12 cellular contexts compared by ENCODE assay signal in the genomic region with DNA sequence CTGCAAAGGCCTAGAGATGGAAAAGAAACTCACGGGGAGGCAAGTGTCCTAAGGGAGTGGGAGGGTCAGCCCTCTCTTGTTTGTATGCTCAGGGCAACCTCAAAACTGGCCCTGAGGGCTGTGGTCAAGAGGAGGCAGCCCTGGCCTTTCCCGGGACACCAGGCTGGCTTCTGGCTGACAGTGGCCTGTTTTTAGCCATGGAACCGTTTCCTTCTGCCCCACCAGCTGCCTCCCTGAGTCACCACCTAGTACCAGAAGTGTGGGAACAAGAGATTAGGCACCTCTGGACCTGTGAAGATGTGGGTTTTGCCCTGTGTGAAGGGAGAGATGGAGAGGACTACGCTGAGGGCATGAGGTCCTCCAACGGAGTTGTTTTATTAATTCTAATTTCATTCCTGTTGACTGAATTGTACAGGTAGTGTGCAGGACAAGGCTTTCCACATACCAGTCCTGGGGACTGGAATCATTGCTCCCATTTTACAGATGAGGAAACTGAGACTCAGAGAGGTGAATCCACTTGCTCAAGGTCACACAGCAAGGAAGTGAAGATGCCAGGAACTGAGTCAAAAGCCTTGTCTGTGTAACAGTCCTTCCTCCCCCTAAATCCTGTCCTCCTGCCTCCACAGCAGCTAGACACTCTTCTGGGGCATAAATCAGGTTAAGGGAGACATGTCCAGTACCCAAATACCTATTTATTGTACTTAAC. TPM values are rescaled to one million over a fixed set of nuclear protein-coding genes. Genes with fewer than 3 reads are reported as not detected.
"Had no signal": no experiment of that assay in that cellular context is flagged by ENCODE, and none has a peak within 500 bp of the region (broad histone marks: within the 10 kb centered on the region; RNA-seq: fewer than 3 reads in every experiment).

No MANE protein-coding gene starts in this region.

- H3K4me3 ChIP-seq: esophagus squamous epithelium, heart right ventricle, left lung had no signal

- FAIRE-seq: islet of Langerhans, small intestine had no signal

- H3K36me3 ChIP-seq: esophagus squamous epithelium, heart right ventricle, left lung had no signal

- DNase-seq: activated effector memory CD4-positive, alpha-beta T cell treated with anti-CD3 and anti-CD28 coated beads, Interleukin-2, amount 50 U/mL, for 16 hours; activated naive CD8-positive, alpha-beta T cell treated with anti-CD3 and anti-CD28 coated beads for 36 hours; activated T-cell treated with anti-CD3 and anti-CD28 coated beads, Interleukin-2, amount 50 U/mL, for 24 hours; anterior cingulate cortex; esophagus squamous epithelium; foreskin melanocyte; heart right ventricle; left lung; small intestine had no signal

- H3K9me3 ChIP-seq: esophagus squamous epithelium, heart right ventricle, left lung had no signal

- H3K27ac ChIP-seq: left lung had no signal

- ATAC-seq: heart right ventricle; left lung; stimulated activated effector memory CD8-positive, alpha-beta T cell treated with anti-CD3 and anti-CD28 coated beads, Interleukin-12 subunit alpha, Interleukin-12 subunit beta, amount 100 ng/mL, for 72 hours had no signal

RNA-seq across cellular contexts. Expression of gene FOXS1, which starts 5.5 kb away (rescaled TPM):
- total RNA-seq: activated naive CD8-positive, alpha-beta T cell treated with anti-CD3 and anti-CD28 coated beads for 36 hours had no signal
- polyA plus RNA-seq: neural cell had no signal

RNA-seq across cellular contexts. Expression of gene MYLK2, which starts 20.8 kb away (rescaled TPM):
- total RNA-seq: left lung had no signal

RNA-seq across cellular contexts. Expression of gene DUSP15, which starts 30.4 kb away (rescaled TPM):
- total RNA-seq: activated naive CD8-positive, alpha-beta T cell treated with anti-CD3 and anti-CD28 coated beads for 36 hours had no signal

RNA-seq across cellular contexts. Expression of gene TTLL9, which starts 30.5 kb away (rescaled TPM):
- total RNA-seq: activated naive CD8-positive, alpha-beta T cell treated with anti-CD3 and anti-CD28 coated beads for 36 hours had no signal
